22 cellular contexts compared by ENCODE assay signal in the genomic region with DNA sequence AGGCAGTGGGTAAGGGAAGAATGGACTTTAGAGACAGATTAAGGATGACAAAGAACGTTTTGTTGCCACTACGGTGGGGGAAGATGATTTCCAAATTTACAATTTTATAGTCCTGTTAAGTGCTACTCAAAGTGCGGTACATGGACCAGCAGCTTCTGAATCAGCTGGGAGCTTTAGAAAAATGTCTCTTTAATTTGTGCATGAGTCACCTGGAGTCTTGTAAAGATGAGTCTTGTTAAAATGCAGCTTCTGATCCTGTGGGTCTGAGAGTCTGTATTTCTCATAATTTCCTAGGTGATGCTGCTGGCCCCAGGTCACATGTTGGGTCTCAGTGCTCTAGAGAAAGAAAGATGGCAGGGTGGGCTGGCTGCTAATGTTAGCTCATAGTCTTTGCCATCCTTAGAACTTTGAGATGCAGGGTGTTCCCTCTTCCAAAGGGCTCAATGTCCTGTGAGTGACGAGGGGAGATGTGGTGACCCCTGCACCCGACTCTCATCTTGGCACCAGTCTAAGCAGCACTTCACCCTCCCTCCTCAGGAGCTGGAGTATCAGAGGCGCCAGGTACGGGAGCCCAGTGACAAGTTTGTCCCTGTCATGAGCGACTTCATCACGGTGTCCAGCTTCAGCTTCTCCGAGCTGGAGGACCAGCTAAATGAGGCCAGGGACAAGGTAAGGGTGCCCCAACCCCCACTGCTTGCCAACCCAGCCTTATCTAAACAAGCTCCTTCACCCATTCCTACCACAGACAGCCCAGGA.
"Had no signal": no experiment of that assay in that cellular context is flagged by ENCODE, and none has a peak within 500 bp of the region (broad histone marks: within the 10 kb centered on the region; RNA-seq: fewer than 3 reads in every experiment).

No MANE protein-coding gene starts in this region.

- H3K27me3 ChIP-seq: body of pancreas, left lung, right atrium auricular region, testis had no signal

- H3K9me3 Mint-ChIP-seq: activated naive CD8-positive, alpha-beta T cell treated with anti-CD3 and anti-CD28 coated beads, Interleukin-2, amount 10 ng/mL, durations not matched to agents 7 days and 5 days; nephron progenitor cell; stimulated activated naive CD8-positive, alpha-beta T cell treated with anti-CD3 and anti-CD28 coated beads, Interleukin-15, amount 100 ng/mL, for 72 hours; type B pancreatic cell had no signal

- H3K4me1 ChIP-seq: body of pancreas, left lung, prostate gland, right atrium auricular region, testis had no signal

- H3K4me3 Mint-ChIP-seq: activated naive CD8-positive, alpha-beta T cell treated with anti-CD3 and anti-CD28 coated beads, Interleukin-2, amount 10 ng/mL, durations not matched to agents 7 days and 5 days; nephron progenitor cell; stimulated activated naive CD8-positive, alpha-beta T cell treated with anti-CD3 and anti-CD28 coated beads, Interleukin-15, amount 100 ng/mL, for 72 hours; type B pancreatic cell had no signal

- H3K4me3 ChIP-seq: body of pancreas, left lung, prostate gland, right atrium auricular region, testis had no signal

- H3K36me3 Mint-ChIP-seq: activated naive CD8-positive, alpha-beta T cell treated with anti-CD3 and anti-CD28 coated beads, Interleukin-2, amount 10 ng/mL, durations not matched to agents 7 days and 5 days had no signal

- FAIRE-seq: colon, endometrium, frontal cortex, keratinocyte, small intestine had no signal

- H3K27me3 Mint-ChIP-seq: activated naive CD8-positive, alpha-beta T cell treated with anti-CD3 and anti-CD28 coated beads, Interleukin-2, amount 10 ng/mL, durations not matched to agents 7 days and 5 days had no signal

- H3K27ac ChIP-seq: body of pancreas, left lung, prostate gland, right atrium auricular region, testis, WERI-Rb-1 had no signal

- ATAC-seq: body of pancreas; left lung; stimulated activated naive CD8-positive, alpha-beta T cell treated with anti-CD3 and anti-CD28 coated beads, Interleukin-15, amount 100 ng/mL, for 72 hours had no signal

- H3K9me3 ChIP-seq: body of pancreas, left lung, prostate gland, right atrium auricular region, testis had no signal

- H3K4me1 Mint-ChIP-seq: activated naive CD8-positive, alpha-beta T cell treated with anti-CD3 and anti-CD28 coated beads, Interleukin-2, amount 10 ng/mL, durations not matched to agents 7 days and 5 days; stimulated activated naive CD8-positive, alpha-beta T cell treated with anti-CD3 and anti-CD28 coated beads, Interleukin-15, amount 100 ng/mL, for 72 hours had no signal

- H3K27ac Mint-ChIP-seq: activated naive CD8-positive, alpha-beta T cell treated with anti-CD3 and anti-CD28 coated beads, Interleukin-2, amount 10 ng/mL, durations not matched to agents 7 days and 5 days; nephron progenitor cell; stimulated activated naive CD8-positive, alpha-beta T cell treated with anti-CD3 and anti-CD28 coated beads, Interleukin-15, amount 100 ng/mL, for 72 hours; type B pancreatic cell had no signal

- DNase-seq: activated CD4-positive, alpha-beta T cell treated with anti-CD3 and anti-CD28 coated beads for 1 hour; activated CD4-positive, alpha-beta T cell treated with anti-CD3 and anti-CD28 coated beads, Interleukin-2, amount 50 U/mL, for 4 hours; activated naive CD8-positive, alpha-beta T cell treated with anti-CD3 and anti-CD28 coated beads, Interleukin-2, amount 10 ng/mL, durations not matched to agents 7 days and 5 days; body of pancreas; caudate nucleus; erythroblast; left lung; midbrain; nephron progenitor cell; small intestine; stimulated activated CD4-positive, alpha-beta T cell treated with anti-CD3 and anti-CD28 coated beads, Interleukin-4, amount 100 ng/mL, for 1 hour; stimulated activated naive CD8-positive, alpha-beta T cell treated with anti-CD3 and anti-CD28 coated beads, Interleukin-15, amount 100 ng/mL, for 72 hours; T-helper 2 cell; testis had no signal

- H3K36me3 ChIP-seq: prostate gland, WERI-Rb-1 had no signal
